In genomic region chr6:53725791-53726575, GRCh38 we compare ENCODE assay signal across 8 cellular contexts.
A peak's percentile ranks its signal among the peaks of the same experiment; 100 is the strongest.
DNase-seq lines count a peak whose midpoint lies in the region; ATAC-seq and TF ChIP-seq lines count a peak whose summit lies in the region.

No MANE protein-coding gene starts in this region.

- WGBS in heart right ventricle, 2 donors, result 32 to 35% methylated on average over 18 of the region's 18 CpGs

- no peaks in the 10 kb centered on the region for H3K36me3 ChIP-seq in heart right ventricle

- no peak overlapping the region for H3K27ac ChIP-seq in heart right ventricle

- DNase-seq in NCI-H1105 (lab: John Stamatoyannopoulos, UW), result peak; percentile 72
- DNase-seq in T follicular helper cell (ENCODE audit: low read depth), result peak; percentile 61
- DNase-seq in activated naive CD8-positive, alpha-beta T cell treated with anti-CD3 and anti-CD28 coated beads, Interleukin-2, amount 50 U/mL, for 16 hours (ENCODE audit: low read depth, low spot score), result peak; percentile 47
- DNase-seq in heart right ventricle, result peak; percentile 76 to 79
- no peak for DNase-seq in retinal pigment epithelial cell (ENCODE audit: low read depth)

- H3K4me3 ChIP-seq in heart right ventricle, result no peak overlapping the region
- no peak overlapping the region for H3K4me3 ChIP-seq in retinal pigment epithelial cell (ENCODE audit: low read length)

- ATAC-seq in HG02610 (IDR thresholded peaks at IDR 0.05; ENCODE audit: unreplicated experiment), result peak; percentile 90
- peak; percentile 79 to 93 (median 89) for ATAC-seq in heart right ventricle
- ATAC-seq in GM18870 (IDR thresholded peaks at IDR 0.05; ENCODE audit: unreplicated experiment), result no peak

- peak; percentile 96 for TF ChIP-seq CTCF in GM12873 (IDR thresholded peaks at IDR 0.05; ENCODE audit: insufficient read depth, low read depth, low read length, missing control alignments)
- TF ChIP-seq CTCF in heart right ventricle (IDR thresholded peaks at IDR 0.05), result peak; percentile 90 to 97 (median 95)
- peak; percentile 95 for TF ChIP-seq CTCF in retinal pigment epithelial cell (conservative IDR thresholded peaks at IDR 0.05; ENCODE audit: low read depth, low read length)

- H3K27me3 ChIP-seq in heart right ventricle, result peaks cover 0 to 6% (median 0%) of the 10 kb centered on the region in 7 donors

- H3K4me1 ChIP-seq in heart right ventricle, result peaks cover 0 to 10% (median 0%) of the 10 kb centered on the region in 9 donors

- no peaks in the 10 kb centered on the region for H3K9me3 ChIP-seq in heart right ventricle

- intact Hi-C loops in heart right ventricle (cut with DNase I), result loop anchor here in 9 of 10 donors (1.0 to 10.0 kb wide), 9 partner anchors 71 to 561 kb away; partner anchors contain the start of gene GCLC (in 1 of the 9)
